In genomic region chr17:59001158-59001814, GRCh38 we compare ENCODE assay signal across 9 cellular contexts.
DNase-seq lines count a peak whose midpoint lies in the region; ATAC-seq, FAIRE-seq and TF ChIP-seq lines count a peak whose summit lies in the region.
"Had no signal": no experiment of that assay in that cellular context is flagged by ENCODE, and none has a peak within 500 bp of the region (broad histone marks: within the 10 kb centered on the region; RNA-seq: fewer than 3 reads in every experiment).

No MANE protein-coding gene starts in this region.

- H3K27ac ChIP-seq in endothelial cell of umbilical vein (ENCODE audit: insufficient read depth, low read depth, low read length): peak overlapping the region; percentile 36
- H3K27ac ChIP-seq in tibial artery: peak overlapping the region; percentile 52 to 58

- dilution Hi-C loops in endothelial cell of umbilical vein (cut with MboI; ENCODE audit: extremely low pct_ligation_motif_present, low sequenced_read_pairs): no loop called here

- peak overlapping the region; percentile 71 for H3K9ac ChIP-seq in endothelial cell of umbilical vein (replicated peaks; ENCODE audit: extremely low read depth, insufficient read depth, low read length)

- BruUV-seq in endothelial cell of umbilical vein (replicated peaks; lab: Mats Ljungman, UMichigan): no TSS peak

- intact Hi-C loops in endothelial cell of umbilical vein (cut with micrococcal nuclease) (loop anchor here (1.0 kb wide), 2 partner anchors 342 to 483 kb away; no protein-coding TSS in a partner anchor), tibial artery (cut with DNase I; ENCODE audit: low total_unique reads) (loop anchor here (5.0 to 10.0 kb wide), 3 partner anchors 289 to 486 kb away; partner anchors contain the start of gene MTMR4)

- DNase-seq in CD1c-positive myeloid dendritic cell (ENCODE audit: extremely low spot score): peak; percentile 97
- peak; percentile 60 for DNase-seq in HT1080 (ENCODE audit: low read depth)
- peak; percentile 84 for DNase-seq in activated CD4-positive, alpha-beta memory T cell treated with anti-CD3 and anti-CD28 coated beads, Interleukin-2, amount 10 ng/mL, durations not matched to agents 7 days and 5 days
- peak; percentile 71 for DNase-seq in endothelial cell of umbilical vein (ENCODE audit: low read depth, low spot score)
- DNase-seq in occipital lobe (lab: John Stamatoyannopoulos, UW): peak; percentile 16
- DNase-seq in tibial artery: peak in 1 of 2 donors; percentile 40
- no peak for DNase-seq in NCI-H2081 treated with DMSO at 0.1 percent for 48 hours (lab: John Stamatoyannopoulos, UW)

- H3K4me1 Mint-ChIP-seq in activated CD4-positive, alpha-beta memory T cell treated with anti-CD3 and anti-CD28 coated beads, Interleukin-2, amount 10 ng/mL, durations not matched to agents 7 days and 5 days: peaks cover 33% of the 10 kb centered on the region

- peak; percentile 40 for TF ChIP-seq POLR2A in endothelial cell of umbilical vein (IDR thresholded peaks at IDR 0.05; ENCODE audit: low read depth, low read length)

- H3K4me1 ChIP-seq in endothelial cell of umbilical vein (ENCODE audit: control insufficient read depth, extremely low read depth, insufficient read depth, low read length) (peaks cover 35% of the 10 kb centered on the region), tibial artery (peaks cover 0 to 17% (median 0%) of the 10 kb centered on the region in 4 donors)

- no peaks in the 10 kb centered on the region for H3K9me1 ChIP-seq in endothelial cell of umbilical vein (replicated peaks; ENCODE audit: control insufficient read depth, extremely low read depth, insufficient read depth, low read length)

- peak; percentile 92 for FAIRE-seq in endothelial cell of umbilical vein (lab: Jason Lieb, UNC)

- no peak overlapping the region for H2AFZ ChIP-seq in endothelial cell of umbilical vein (ENCODE audit: low read depth, low read length)

- CTCF ChIA-PET in activated CD4-positive, alpha-beta memory T cell treated with anti-CD3 and anti-CD28 coated beads, Interleukin-2, amount 10 ng/mL, durations not matched to agents 7 days and 5 days (lab: Charles Lee): interaction anchor here (0.6 to 5.2 kb wide), 2 partner anchors 483 to 688 kb away, joined by 3 to 28 read pairs; no protein-coding TSS in a partner anchor
- CTCF ChIA-PET in endothelial cell of umbilical vein (lab: Charles Lee): interaction anchor here (1.9 to 5.8 kb wide), 4 partner anchors 8 to 482 kb away, joined by 7 to 100 read pairs (median 63); no protein-coding TSS in a partner anchor

- H3K27me3 ChIP-seq in endothelial cell of umbilical vein (ENCODE audit: control insufficient read depth in 2 of 2, insufficient read depth in 2 of 2, low read length in 2 of 2) (no peaks in the 10 kb centered on the region), tibial artery (no peaks in the 10 kb centered on the region)

- no peaks in the 10 kb centered on the region for H4K20me1 ChIP-seq in endothelial cell of umbilical vein (replicated peaks; ENCODE audit: control insufficient read depth, extremely low read depth, insufficient read depth, low read length)

- peak overlapping the region; percentile 84 for H3K27ac Mint-ChIP-seq in activated CD4-positive, alpha-beta memory T cell treated with anti-CD3 and anti-CD28 coated beads, Interleukin-2, amount 10 ng/mL, durations not matched to agents 7 days and 5 days

- no peaks in the 10 kb centered on the region for H3K79me2 ChIP-seq in endothelial cell of umbilical vein (ENCODE audit: control insufficient read depth, insufficient read depth, low read length)

- H3K4me3 ChIP-seq in endothelial cell of umbilical vein (replicated peaks in 1 of 3; ENCODE audit: insufficient read depth in 1 of 3, low read depth in 1 of 3, low read length in 3 of 3) (peak overlapping the region in 1 of 3 experiments; percentile 18), tibial artery (peak overlapping the region; percentile 9 to 23)

- no peaks in the 10 kb centered on the region for H3K9me3 Mint-ChIP-seq in activated CD4-positive, alpha-beta memory T cell treated with anti-CD3 and anti-CD28 coated beads, Interleukin-2, amount 10 ng/mL, durations not matched to agents 7 days and 5 days
- H3K9me3 Mint-ChIP-seq: neural crest cell had no signal

- peaks cover 36% of the 10 kb centered on the region for H3K36me3 Mint-ChIP-seq in activated CD4-positive, alpha-beta memory T cell treated with anti-CD3 and anti-CD28 coated beads, Interleukin-2, amount 10 ng/mL, durations not matched to agents 7 days and 5 days (ENCODE audit: low read depth)

- H3K36me3 ChIP-seq in endothelial cell of umbilical vein (ENCODE audit: control insufficient read depth in 2 of 2, extremely low read depth in 1 of 2, insufficient read depth in 2 of 2, low read length in 2 of 2) (peaks cover 2 to 3% of the 10 kb centered on the region in 2 experiments), tibial artery (peaks cover 0 to 16% (median 10%) of the 10 kb centered on the region in 3 donors)

- peak overlapping the region; percentile 46 for H3K4me2 ChIP-seq in endothelial cell of umbilical vein (ENCODE audit: insufficient read depth, low read length)

- no peaks in the 10 kb centered on the region for H3K27me3 Mint-ChIP-seq in activated CD4-positive, alpha-beta memory T cell treated with anti-CD3 and anti-CD28 coated beads, Interleukin-2, amount 10 ng/mL, durations not matched to agents 7 days and 5 days

- H3K9me3 ChIP-seq in endothelial cell of umbilical vein (replicated peaks; ENCODE audit: control insufficient read depth, insufficient read depth, low read length): no peaks in the 10 kb centered on the region
- H3K9me3 ChIP-seq in tibial artery: no peaks in the 10 kb centered on the region

- TF ChIP-seq CTCF in endothelial cell of umbilical vein (IDR thresholded peaks at IDR 0.05; ENCODE audit: extremely low read depth in 1 of 2, insufficient read depth in 1 of 2, low read depth in 1 of 2, low read length in 2 of 2) (no peak), tibial artery (IDR thresholded peaks at IDR 0.05) (no peak)

- POLR2A ChIA-PET in activated CD4-positive, alpha-beta memory T cell treated with anti-CD3 and anti-CD28 coated beads, Interleukin-2, amount 10 ng/mL, durations not matched to agents 7 days and 5 days (lab: Charles Lee): interaction anchor here (1.0 to 1.4 kb wide), 2 partner anchors 9 to 370 kb away, joined by 3 to 15 read pairs; no protein-coding TSS in a partner anchor
- POLR2A ChIA-PET in endothelial cell of umbilical vein (lab: Charles Lee): interaction anchor here (1.0 kb wide), 1 partner anchor 370 kb away, joined by 3 read pairs; no protein-coding TSS in a partner anchor

- H3K4me3 Mint-ChIP-seq in activated CD4-positive, alpha-beta memory T cell treated with anti-CD3 and anti-CD28 coated beads, Interleukin-2, amount 10 ng/mL, durations not matched to agents 7 days and 5 days: peak overlapping the region; percentile 75
- H3K4me3 Mint-ChIP-seq: neural crest cell had no signal

- ATAC-seq in GM21390 (IDR thresholded peaks at IDR 0.05; ENCODE audit: unreplicated experiment): peak; percentile 89

TF ChIP-seq in endothelial cell of umbilical vein, 7 proteins besides CTCF, POLR2A, EP300 and RAD21:
- TF ChIP-seq GATA2 (IDR thresholded peaks at IDR 0.05; ENCODE audit: insufficient read depth, insufficient read length, low read depth, low read length) (no peak), EZH2 (IDR thresholded peaks at IDR 0.05; ENCODE audit: borderline replicate concordance, low read depth, low read length, severe bottlenecking) (no peak), POLR2AphosphoS5 (IDR thresholded peaks at IDR 0.05; ENCODE audit: insufficient read depth, low read depth, low read length) (peak; percentile 45), MYC (IDR thresholded peaks at IDR 0.05; ENCODE audit: low read depth, low read length) (no peak), MAX (IDR thresholded peaks at IDR 0.05; ENCODE audit: insufficient read depth, insufficient read length) (no peak), JUN (IDR thresholded peaks at IDR 0.05; ENCODE audit: borderline replicate concordance, insufficient read depth, insufficient read length, low read depth) (peak; percentile 34), FOS (IDR thresholded peaks at IDR 0.05; ENCODE audit: borderline replicate concordance, insufficient read depth, low read length) (no peak)
